ENCODE assay signal across 10 cellular contexts in the genomic region with DNA sequence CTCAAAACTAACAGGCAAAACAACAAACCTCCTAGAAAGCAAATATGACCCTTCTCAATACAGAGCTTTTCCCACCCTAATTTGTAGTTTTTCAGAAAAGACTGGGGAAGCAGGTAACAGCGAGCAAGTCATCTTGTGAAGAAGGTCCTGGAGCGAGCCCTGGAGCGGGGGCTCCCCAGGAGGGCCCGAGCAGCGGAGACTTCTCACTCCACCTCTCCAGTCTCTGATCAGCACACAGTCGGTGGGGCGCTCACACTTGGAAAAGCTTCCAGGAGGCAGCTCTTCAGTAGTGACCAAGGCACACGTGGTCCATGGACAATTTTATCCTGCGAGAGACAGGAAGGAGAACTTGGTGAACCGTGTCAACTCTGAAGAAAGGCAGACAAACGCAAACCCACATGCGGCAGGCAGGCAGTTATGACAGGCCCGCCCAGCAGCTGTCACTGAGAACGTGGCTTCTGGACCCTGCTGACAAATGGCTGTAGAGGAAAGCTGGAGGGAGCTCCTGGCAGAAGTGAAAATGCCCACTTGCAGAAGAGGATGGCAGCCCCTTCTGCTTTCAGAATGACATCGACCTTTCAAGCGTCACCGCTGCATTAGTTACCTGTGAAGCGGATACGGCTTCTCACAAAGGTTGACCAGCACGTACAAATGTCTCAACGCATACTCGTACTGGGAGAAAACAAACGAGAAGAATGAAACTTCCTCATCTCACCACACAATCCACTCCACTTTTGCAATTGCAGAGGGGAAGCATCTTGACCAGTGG. TPM values are rescaled to one million over a fixed set of nuclear protein-coding genes. Genes with fewer than 3 reads are reported as not detected.
DNase-seq lines count a peak whose midpoint lies in the region; ATAC-seq and TF ChIP-seq lines count a peak whose summit lies in the region.
"Had no signal": no experiment of that assay in that cellular context is flagged by ENCODE, and none has a peak within 500 bp of the region (broad histone marks: within the 10 kb centered on the region; RNA-seq: fewer than 3 reads in every experiment).

No MANE protein-coding gene starts in this region.

- peaks cover 27% of the 10 kb centered on the region for H3K36me3 Mint-ChIP-seq in mesothelial cell of epicardium

- H3K4me3 ChIP-seq in BLaER1 (no peak overlapping the region), dorsolateral prefrontal cortex (no peak overlapping the region)
- H3K4me3 ChIP-seq: breast epithelium had no signal

- peaks cover 5% of the 10 kb centered on the region for H3K4me1 Mint-ChIP-seq in mesothelial cell of epicardium

- H3K27me3 ChIP-seq in BLaER1 (no peaks in the 10 kb centered on the region), dorsolateral prefrontal cortex (no peaks in the 10 kb centered on the region)
- H3K27me3 ChIP-seq: breast epithelium had no signal

- no peak for TF ChIP-seq CTCF in dorsolateral prefrontal cortex (IDR thresholded peaks at IDR 0.05 in 54 of 56, conservative IDR thresholded peaks at IDR 0.05 in 2 of 56; ENCODE audit: low read depth in 1 of 56, partially characterized antibody in 56 of 56)
- no peak for TF ChIP-seq CTCF in mesothelial cell of epicardium (IDR thresholded peaks at IDR 0.05; ENCODE audit: unreplicated experiment)

- peak in 3 of 10 donors; percentile 45 to 55 (median 48) for DNase-seq in dorsolateral prefrontal cortex
- no peak for DNase-seq in activated gamma-delta T cell (lab: John Stamatoyannopoulos, UW)
- no peak for DNase-seq in mesothelial cell of epicardium (ENCODE audit: low spot score in 2 of 2, unreplicated experiment in 2 of 2)
- no peak for DNase-seq in kidney glomerular epithelial cell (lab: John Stamatoyannopoulos, UW)
- no peak for DNase-seq in DMS 273 (lab: John Stamatoyannopoulos, UW; ENCODE audit: unreplicated experiment)

- H3K9me3 Mint-ChIP-seq in mesothelial cell of epicardium, result no peaks in the 10 kb centered on the region

- H3K4me2 ChIP-seq in BLaER1, result peak overlapping the region; percentile 77

- H3K9me3 ChIP-seq in BLaER1, result no peaks in the 10 kb centered on the region
- H3K9me3 ChIP-seq: breast epithelium had no signal

- H3K27ac ChIP-seq in BLaER1, result 0 out of 2 replicates have a peak overlapping the region, but pooled peaks have one; percentile 36
- peak overlapping the region in 33 of 59 donors; percentile 7 to 78 (median 57) for H3K27ac ChIP-seq in dorsolateral prefrontal cortex

- no peak overlapping the region for H3K4me3 Mint-ChIP-seq in mesothelial cell of epicardium

- intact Hi-C loops in dorsolateral prefrontal cortex (cut with DNase I), result no loop called here

- ATAC-seq in GM19438 (IDR thresholded peaks at IDR 0.05; ENCODE audit: low read depth, unreplicated experiment) (peak; percentile 95), HG03280 (IDR thresholded peaks at IDR 0.05; ENCODE audit: unreplicated experiment) (peak; percentile 93)
- ATAC-seq: Panc1 had no signal

- H3K4me1 ChIP-seq in BLaER1, result peaks cover 48% of the 10 kb centered on the region
- H3K4me1 ChIP-seq: breast epithelium had no signal

- H3K36me3 ChIP-seq in BLaER1, result peaks cover 15% of the 10 kb centered on the region; the same call in 1 of the 2 replicates
- H3K36me3 ChIP-seq: breast epithelium had no signal

- no peaks in the 10 kb centered on the region for H3K27me3 Mint-ChIP-seq in mesothelial cell of epicardium (ENCODE audit: low read depth)

- no peak overlapping the region; the same call in 1 of the 2 replicates for H3K9ac ChIP-seq in BLaER1

- no peak overlapping the region for H3K27ac Mint-ChIP-seq in mesothelial cell of epicardium

- H4K20me1 ChIP-seq in BLaER1, result no peaks in the 10 kb centered on the region

RNA-seq across cellular contexts. Expression of gene LGMN, which starts 44.2 kb away (rescaled TPM):
- total RNA-seq in dorsolateral prefrontal cortex, result 10 to 100 TPM; 34.8 to 93.8 (median 64.1) TPM
- 52.2 to 54.2 TPM (median 52.5 TPM) in 3 replicates for total RNA-seq in mesothelial cell of epicardium
